In the genomic region with DNA sequence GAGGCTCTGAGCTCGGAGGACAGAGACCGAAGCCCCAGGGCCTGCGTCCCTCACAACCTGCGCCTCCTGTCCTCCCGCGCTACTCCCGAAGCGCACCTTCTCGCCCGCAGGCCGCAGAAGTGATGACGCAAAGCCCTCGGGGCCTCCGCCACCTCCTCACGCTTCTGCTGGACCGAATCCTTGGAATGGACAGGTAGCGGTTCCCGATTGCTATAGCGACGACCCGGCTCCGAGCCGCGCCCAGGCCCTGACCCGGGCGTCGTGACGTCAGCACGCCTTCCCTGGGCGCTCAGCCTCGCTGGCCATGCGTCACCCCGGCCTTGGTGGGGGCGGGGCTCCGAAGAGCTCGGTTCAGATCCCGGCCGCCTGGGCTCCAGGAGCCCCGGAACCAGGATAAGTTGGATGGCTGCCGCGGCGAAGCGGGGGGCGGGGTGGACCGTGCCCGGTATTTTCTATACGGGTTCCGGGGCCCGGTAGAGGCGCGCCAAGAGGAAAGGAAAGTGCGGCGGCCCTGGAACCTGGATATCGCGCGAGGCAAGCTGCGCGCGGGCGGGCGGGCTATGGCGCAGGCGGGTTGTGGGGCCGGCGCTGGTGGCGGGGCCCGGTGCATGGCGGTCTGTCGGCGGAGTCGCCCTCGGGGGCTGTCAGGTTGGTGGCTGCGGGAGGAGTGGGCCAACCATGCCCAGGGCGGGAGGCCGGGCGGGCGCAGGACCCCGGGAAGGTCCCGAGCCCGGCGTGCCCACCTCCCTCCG, we compare ENCODE assay signal across 1 cellular context.
TF ChIP-seq lines count a peak whose summit lies in the region.

A gene (plus strand): TSS at position 542 of the 752 bp plus-strand sequence. CDS start 21,417 bp downstream, outside the sequence.

TF ChIP-seq in HepG2, 621 proteins besides CTCF, POLR2A, EP300 and RAD21 (continued from another document and continues in another):
- TF ChIP-seq PHF8 (CRISPR knock-in tag; IDR thresholded peaks at IDR 0.05) = peak; percentile 94
- peak; percentile 74 for TF ChIP-seq HCFC1 (IDR thresholded peaks at IDR 0.05; ENCODE audit: low read depth, low read length)
- TF ChIP-seq, protein P1, sequence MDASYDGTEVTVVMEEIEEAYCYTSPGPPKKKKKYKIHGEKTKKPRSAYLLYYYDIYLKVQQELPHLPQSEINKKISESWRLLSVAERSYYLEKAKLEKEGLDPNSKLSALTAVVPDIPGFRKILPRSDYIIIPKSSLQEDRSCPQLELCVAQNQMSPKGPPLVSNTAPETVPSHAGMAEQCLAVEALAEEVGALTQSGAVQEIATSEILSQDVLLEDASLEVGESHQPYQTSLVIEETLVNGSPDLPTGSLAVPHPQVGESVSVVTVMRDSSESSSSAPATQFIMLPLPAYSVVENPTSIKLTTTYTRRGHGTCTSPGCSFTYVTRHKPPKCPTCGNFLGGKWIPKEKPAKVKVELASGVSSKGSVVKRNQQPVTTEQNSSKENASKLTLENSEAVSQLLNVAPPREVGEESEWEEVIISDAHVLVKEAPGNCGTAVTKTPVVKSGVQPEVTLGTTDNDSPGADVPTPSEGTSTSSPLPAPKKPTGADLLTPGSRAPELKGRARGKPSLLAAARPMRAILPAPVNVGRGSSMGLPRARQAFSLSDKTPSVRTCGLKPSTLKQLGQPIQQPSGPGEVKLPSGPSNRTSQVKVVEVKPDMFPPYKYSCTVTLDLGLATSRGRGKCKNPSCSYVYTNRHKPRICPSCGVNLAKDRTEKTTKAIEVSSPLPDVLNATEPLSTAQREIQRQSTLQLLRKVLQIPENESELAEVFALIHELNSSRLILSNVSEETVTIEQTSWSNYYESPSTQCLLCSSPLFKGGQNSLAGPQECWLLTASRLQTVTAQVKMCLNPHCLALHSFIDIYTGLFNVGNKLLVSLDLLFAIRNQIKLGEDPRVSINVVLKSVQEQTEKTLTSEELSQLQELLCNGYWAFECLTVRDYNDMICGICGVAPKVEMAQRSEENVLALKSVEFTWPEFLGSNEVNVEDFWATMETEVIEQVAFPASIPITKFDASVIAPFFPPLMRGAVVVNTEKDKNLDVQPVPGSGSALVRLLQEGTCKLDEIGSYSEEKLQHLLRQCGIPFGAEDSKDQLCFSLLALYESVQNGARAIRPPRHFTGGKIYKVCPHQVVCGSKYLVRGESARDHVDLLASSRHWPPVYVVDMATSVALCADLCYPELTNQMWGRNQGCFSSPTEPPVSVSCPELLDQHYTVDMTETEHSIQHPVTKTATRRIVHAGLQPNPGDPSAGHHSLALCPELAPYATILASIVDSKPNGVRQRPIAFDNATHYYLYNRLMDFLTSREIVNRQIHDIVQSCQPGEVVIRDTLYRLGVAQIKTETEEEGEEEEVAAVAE (CRISPR knock-in tag; IDR thresholded peaks at IDR 0.05; ENCODE audit: borderline replicate concordance) = peak; percentile 64; the same call in 1 of the 2 replicates
- TF ChIP-seq MBNL3 (CRISPR knock-in tag; conservative IDR thresholded peaks at IDR 0.05) = no peak
- TF ChIP-seq MEIS2 (CRISPR knock-in tag; IDR thresholded peaks at IDR 0.05) = peak; percentile 81
- TF ChIP-seq ZNF709 (CRISPR knock-in tag; IDR thresholded peaks at IDR 0.05) = peak; percentile 86
- peak; percentile 68; the same call in 1 of the 2 replicates for TF ChIP-seq ZNF180 (CRISPR knock-in tag; IDR thresholded peaks at IDR 0.05; ENCODE audit: borderline replicate concordance, low read depth)
- TF ChIP-seq, protein P2, sequence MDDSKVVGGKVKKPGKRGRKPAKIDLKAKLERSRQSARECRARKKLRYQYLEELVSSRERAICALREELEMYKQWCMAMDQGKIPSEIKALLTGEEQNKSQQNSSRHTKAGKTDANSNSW (CRISPR knock-in tag; IDR thresholded peaks at IDR 0.05; ENCODE audit: borderline replicate concordance) = peak; percentile 96
- peak; percentile 95 for TF ChIP-seq CBX5 (CRISPR knock-in tag; IDR thresholded peaks at IDR 0.05; ENCODE audit: borderline replicate concordance)
- TF ChIP-seq, protein P3, sequence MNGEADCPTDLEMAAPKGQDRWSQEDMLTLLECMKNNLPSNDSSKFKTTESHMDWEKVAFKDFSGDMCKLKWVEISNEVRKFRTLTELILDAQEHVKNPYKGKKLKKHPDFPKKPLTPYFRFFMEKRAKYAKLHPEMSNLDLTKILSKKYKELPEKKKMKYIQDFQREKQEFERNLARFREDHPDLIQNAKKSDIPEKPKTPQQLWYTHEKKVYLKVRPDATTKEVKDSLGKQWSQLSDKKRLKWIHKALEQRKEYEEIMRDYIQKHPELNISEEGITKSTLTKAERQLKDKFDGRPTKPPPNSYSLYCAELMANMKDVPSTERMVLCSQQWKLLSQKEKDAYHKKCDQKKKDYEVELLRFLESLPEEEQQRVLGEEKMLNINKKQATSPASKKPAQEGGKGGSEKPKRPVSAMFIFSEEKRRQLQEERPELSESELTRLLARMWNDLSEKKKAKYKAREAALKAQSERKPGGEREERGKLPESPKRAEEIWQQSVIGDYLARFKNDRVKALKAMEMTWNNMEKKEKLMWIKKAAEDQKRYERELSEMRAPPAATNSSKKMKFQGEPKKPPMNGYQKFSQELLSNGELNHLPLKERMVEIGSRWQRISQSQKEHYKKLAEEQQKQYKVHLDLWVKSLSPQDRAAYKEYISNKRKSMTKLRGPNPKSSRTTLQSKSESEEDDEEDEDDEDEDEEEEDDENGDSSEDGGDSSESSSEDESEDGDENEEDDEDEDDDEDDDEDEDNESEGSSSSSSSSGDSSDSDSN (CRISPR knock-in tag; IDR thresholded peaks at IDR 0.05) = peak; percentile 93
- TF ChIP-seq ZNF225 (CRISPR knock-in tag; IDR thresholded peaks at IDR 0.05) = peak; percentile 88
- TF ChIP-seq, protein P4, sequence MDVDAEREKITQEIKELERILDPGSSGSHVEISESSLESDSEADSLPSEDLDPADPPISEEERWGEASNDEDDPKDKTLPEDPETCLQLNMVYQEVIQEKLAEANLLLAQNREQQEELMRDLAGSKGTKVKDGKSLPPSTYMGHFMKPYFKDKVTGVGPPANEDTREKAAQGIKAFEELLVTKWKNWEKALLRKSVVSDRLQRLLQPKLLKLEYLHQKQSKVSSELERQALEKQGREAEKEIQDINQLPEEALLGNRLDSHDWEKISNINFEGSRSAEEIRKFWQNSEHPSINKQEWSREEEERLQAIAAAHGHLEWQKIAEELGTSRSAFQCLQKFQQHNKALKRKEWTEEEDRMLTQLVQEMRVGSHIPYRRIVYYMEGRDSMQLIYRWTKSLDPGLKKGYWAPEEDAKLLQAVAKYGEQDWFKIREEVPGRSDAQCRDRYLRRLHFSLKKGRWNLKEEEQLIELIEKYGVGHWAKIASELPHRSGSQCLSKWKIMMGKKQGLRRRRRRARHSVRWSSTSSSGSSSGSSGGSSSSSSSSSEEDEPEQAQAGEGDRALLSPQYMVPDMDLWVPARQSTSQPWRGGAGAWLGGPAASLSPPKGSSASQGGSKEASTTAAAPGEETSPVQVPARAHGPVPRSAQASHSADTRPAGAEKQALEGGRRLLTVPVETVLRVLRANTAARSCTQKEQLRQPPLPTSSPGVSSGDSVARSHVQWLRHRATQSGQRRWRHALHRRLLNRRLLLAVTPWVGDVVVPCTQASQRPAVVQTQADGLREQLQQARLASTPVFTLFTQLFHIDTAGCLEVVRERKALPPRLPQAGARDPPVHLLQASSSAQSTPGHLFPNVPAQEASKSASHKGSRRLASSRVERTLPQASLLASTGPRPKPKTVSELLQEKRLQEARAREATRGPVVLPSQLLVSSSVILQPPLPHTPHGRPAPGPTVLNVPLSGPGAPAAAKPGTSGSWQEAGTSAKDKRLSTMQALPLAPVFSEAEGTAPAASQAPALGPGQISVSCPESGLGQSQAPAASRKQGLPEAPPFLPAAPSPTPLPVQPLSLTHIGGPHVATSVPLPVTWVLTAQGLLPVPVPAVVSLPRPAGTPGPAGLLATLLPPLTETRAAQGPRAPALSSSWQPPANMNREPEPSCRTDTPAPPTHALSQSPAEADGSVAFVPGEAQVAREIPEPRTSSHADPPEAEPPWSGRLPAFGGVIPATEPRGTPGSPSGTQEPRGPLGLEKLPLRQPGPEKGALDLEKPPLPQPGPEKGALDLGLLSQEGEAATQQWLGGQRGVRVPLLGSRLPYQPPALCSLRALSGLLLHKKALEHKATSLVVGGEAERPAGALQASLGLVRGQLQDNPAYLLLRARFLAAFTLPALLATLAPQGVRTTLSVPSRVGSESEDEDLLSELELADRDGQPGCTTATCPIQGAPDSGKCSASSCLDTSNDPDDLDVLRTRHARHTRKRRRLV (CRISPR knock-in tag; IDR thresholded peaks at IDR 0.05) = no peak
- TF ChIP-seq ZNF12 (CRISPR knock-in tag; IDR thresholded peaks at IDR 0.05) = peak; percentile 59
- TF ChIP-seq ZNF160 (CRISPR knock-in tag; IDR thresholded peaks at IDR 0.05) = no peak; the same call in 1 of the 2 replicates
- no peak for TF ChIP-seq TRIM24 (CRISPR knock-in tag; IDR thresholded peaks at IDR 0.05)
- TF ChIP-seq, protein P5, sequence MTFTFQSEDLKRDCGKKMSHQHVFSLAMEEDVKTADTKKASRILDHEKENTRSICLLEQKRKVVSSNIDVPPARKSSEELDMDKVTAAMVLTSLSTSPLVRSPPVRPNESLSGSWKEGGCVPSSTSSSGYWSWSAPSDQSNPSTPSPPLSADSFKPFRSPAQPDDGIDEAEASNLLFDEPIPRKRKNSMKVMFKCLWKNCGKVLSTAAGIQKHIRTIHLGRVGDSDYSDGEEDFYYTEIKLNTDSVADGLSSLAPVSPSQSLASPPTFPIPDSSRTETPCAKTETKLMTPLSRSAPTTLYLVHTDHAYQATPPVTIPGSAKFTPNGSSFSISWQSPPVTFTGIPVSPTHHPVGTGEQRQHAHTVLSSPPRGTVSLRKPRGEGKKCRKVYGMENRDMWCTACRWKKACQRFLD (CRISPR knock-in tag; IDR thresholded peaks at IDR 0.05; ENCODE audit: borderline replicate concordance) = peak; percentile 70; the same call in 1 of the 2 replicates
- TF ChIP-seq, protein P6, sequence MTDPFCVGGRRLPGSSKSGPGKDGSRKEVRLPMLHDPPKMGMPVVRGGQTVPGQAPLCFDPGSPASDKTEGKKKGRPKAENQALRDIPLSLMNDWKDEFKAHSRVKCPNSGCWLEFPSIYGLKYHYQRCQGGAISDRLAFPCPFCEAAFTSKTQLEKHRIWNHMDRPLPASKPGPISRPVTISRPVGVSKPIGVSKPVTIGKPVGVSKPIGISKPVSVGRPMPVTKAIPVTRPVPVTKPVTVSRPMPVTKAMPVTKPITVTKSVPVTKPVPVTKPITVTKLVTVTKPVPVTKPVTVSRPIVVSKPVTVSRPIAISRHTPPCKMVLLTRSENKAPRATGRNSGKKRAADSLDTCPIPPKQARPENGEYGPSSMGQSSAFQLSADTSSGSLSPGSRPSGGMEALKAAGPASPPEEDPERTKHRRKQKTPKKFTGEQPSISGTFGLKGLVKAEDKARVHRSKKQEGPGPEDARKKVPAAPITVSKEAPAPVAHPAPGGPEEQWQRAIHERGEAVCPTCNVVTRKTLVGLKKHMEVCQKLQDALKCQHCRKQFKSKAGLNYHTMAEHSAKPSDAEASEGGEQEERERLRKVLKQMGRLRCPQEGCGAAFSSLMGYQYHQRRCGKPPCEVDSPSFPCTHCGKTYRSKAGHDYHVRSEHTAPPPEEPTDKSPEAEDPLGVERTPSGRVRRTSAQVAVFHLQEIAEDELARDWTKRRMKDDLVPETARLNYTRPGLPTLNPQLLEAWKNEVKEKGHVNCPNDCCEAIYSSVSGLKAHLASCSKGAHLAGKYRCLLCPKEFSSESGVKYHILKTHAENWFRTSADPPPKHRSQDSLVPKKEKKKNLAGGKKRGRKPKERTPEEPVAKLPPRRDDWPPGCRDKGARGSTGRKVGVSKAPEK (CRISPR knock-in tag; IDR thresholded peaks at IDR 0.05; ENCODE audit: borderline replicate concordance) = no peak
- TF ChIP-seq, protein P7, sequence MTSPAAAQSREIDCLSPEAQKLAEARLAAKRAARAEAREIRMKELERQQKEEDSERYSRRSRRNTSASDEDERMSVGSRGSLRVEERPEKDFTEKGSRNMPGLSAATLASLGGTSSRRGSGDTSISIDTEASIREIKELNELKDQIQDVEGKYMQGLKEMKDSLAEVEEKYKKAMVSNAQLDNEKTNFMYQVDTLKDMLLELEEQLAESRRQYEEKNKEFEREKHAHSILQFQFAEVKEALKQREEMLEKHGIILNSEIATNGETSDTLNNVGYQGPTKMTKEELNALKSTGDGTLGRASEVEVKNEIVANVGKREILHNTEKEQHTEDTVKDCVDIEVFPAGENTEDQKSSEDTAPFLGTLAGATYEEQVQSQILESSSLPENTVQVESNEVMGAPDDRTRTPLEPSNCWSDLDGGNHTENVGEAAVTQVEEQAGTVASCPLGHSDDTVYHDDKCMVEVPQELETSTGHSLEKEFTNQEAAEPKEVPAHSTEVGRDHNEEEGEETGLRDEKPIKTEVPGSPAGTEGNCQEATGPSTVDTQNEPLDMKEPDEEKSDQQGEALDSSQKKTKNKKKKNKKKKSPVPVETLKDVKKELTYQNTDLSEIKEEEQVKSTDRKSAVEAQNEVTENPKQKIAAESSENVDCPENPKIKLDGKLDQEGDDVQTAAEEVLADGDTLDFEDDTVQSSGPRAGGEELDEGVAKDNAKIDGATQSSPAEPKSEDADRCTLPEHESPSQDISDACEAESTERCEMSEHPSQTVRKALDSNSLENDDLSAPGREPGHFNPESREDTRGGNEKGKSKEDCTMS (CRISPR knock-in tag; conservative IDR thresholded peaks at IDR 0.05) = no peak
- peak; percentile 84; the same call in 1 of the 2 replicates for TF ChIP-seq ZBTB3 (CRISPR knock-in tag; IDR thresholded peaks at IDR 0.05; ENCODE audit: borderline replicate concordance, low read depth)
